1 cellular context compared by ENCODE assay signal in genomic region chr4:1752284-1753041, GRCh38.
TF ChIP-seq lines count a peak whose summit lies in the region.

No MANE protein-coding gene starts in this region.

TF ChIP-seq in HepG2, 621 proteins besides CTCF, POLR2A, EP300 and RAD21 (continued from another document):
- TF ChIP-seq PATZ1 (CRISPR knock-in tag; IDR thresholded peaks at IDR 0.05) = peak; percentile 78
- TF ChIP-seq ZBTB8A (CRISPR knock-in tag; IDR thresholded peaks at IDR 0.05; ENCODE audit: borderline replicate concordance, low read depth) = no peak
- TF ChIP-seq SMAD3 (CRISPR knock-in tag; IDR thresholded peaks at IDR 0.05) = 0 out of 2 replicates have a peak, but pooled peaks have one; percentile 27
- TF ChIP-seq ZSCAN20 (CRISPR knock-in tag; IDR thresholded peaks at IDR 0.05; ENCODE audit: borderline replicate concordance) = no peak
- no peak for TF ChIP-seq ZNF83 (CRISPR knock-in tag; IDR thresholded peaks at IDR 0.05; ENCODE audit: borderline replicate concordance)
- TF ChIP-seq NR0B2 (CRISPR knock-in tag; IDR thresholded peaks at IDR 0.05) = no peak
- no peak for TF ChIP-seq GTF2F1 (IDR thresholded peaks at IDR 0.05; ENCODE audit: low read length)
- no peak for TF ChIP-seq RARG (CRISPR knock-in tag; IDR thresholded peaks at IDR 0.05; ENCODE audit: low read depth)
- TF ChIP-seq KMT2B (CRISPR knock-in tag; IDR thresholded peaks at IDR 0.05) = no peak; the same call in 1 of the 2 replicates
- TF ChIP-seq ZBTB21 (CRISPR knock-in tag; IDR thresholded peaks at IDR 0.05) = no peak
- TF ChIP-seq ZNF335 (CRISPR knock-in tag; IDR thresholded peaks at IDR 0.05) = peak; percentile 70; the same call in 1 of the 2 replicates
- peak; percentile 68 for TF ChIP-seq KAT8 (CRISPR knock-in tag; IDR thresholded peaks at IDR 0.05)
- peak; percentile 22; the same call in 1 of the 2 replicates for TF ChIP-seq ZNF124 (CRISPR knock-in tag; IDR thresholded peaks at IDR 0.05)
- no peak for TF ChIP-seq SATB2 (CRISPR knock-in tag; IDR thresholded peaks at IDR 0.05)
- TF ChIP-seq SAP130 (CRISPR knock-in tag; IDR thresholded peaks at IDR 0.05; ENCODE audit: low read depth) = peak; percentile 61
- no peak for TF ChIP-seq SOX13 (IDR thresholded peaks at IDR 0.05)
- TF ChIP-seq SOX13 (CRISPR knock-in tag; conservative IDR thresholded peaks at IDR 0.05 in 1 of 2, IDR thresholded peaks at IDR 0.05 in 1 of 2) = peak in 1 of 2 experiments; percentile 20; a peak in 1 of 4 replicates
